In genomic region chr2:39737661-39738060, GRCh38 we compare ENCODE assay signal across 11 cellular contexts. TPM values are rescaled to one million over a fixed set of nuclear protein-coding genes. Genes with fewer than 3 reads are reported as not detected.
A peak's percentile ranks its signal among the peaks of the same experiment; 100 is the strongest.
DNase-seq lines count a peak whose midpoint lies in the region; ATAC-seq, FAIRE-seq and TF ChIP-seq lines count a peak whose summit lies in the region.
"Had no signal": no experiment of that assay in that cellular context is flagged by ENCODE, and none has a peak within 500 bp of the region (broad histone marks: within the 10 kb centered on the region; RNA-seq: fewer than 3 reads in every experiment).

No MANE protein-coding gene starts in this region.

- H3K23me2 ChIP-seq in H1 (ENCODE audit: low read depth, low read length), result no peaks in the 10 kb centered on the region

- no peak overlapping the region for H4K5ac ChIP-seq in H1 (ENCODE audit: insufficient read length, low read depth, low read length)

- FAIRE-seq in H1 (lab: Jason Lieb, UNC), result no peak
- FAIRE-seq: colon had no signal

- H3K4me1 Mint-ChIP-seq in naive thymus-derived CD8-positive, alpha-beta T cell, result peaks cover 0 to 9% (median 3%) of the 10 kb centered on the region in 4 donors

- POLR2A ChIA-PET in H1 (lab: Charles Lee; ENCODE audit: partially characterized antibody), result interaction anchor here (1.4 kb wide), 1 partner anchor 42 kb away, joined by 3 read pairs; no protein-coding TSS in a partner anchor
- POLR2A ChIA-PET in naive thymus-derived CD8-positive, alpha-beta T cell (lab: Charles Lee), result no interaction called here

- TF ChIP-seq EP300 in H1 (IDR thresholded peaks at IDR 0.05; ENCODE audit: borderline replicate concordance in 1 of 2, low read depth in 2 of 2, low read length in 2 of 2), result no peak

- no peak overlapping the region for H3K56ac ChIP-seq in H1 (replicated peaks; ENCODE audit: insufficient read length, low read depth, low read length)

- H2BK15ac ChIP-seq in H1 (ENCODE audit: low read length), result no peak overlapping the region

- no peak overlapping the region for H3K4ac ChIP-seq in H1 (replicated peaks; ENCODE audit: insufficient read length, low read depth, low read length)

- H2AK5ac ChIP-seq in H1 (ENCODE audit: low read depth, low read length), result no peak overlapping the region

- H3K36me3 Mint-ChIP-seq in naive thymus-derived CD8-positive, alpha-beta T cell, result peaks cover 30 to 80% (median 66%) of the 10 kb centered on the region in 3 donors

- H2BK12ac ChIP-seq in H1 (ENCODE audit: low read depth, low read length), result no peak overlapping the region

- H3K27ac Mint-ChIP-seq in naive thymus-derived CD8-positive, alpha-beta T cell, result peak overlapping the region in 2 of 10 donors; percentile 81 to 82

- H3K14ac ChIP-seq in H1 (ENCODE audit: insufficient read length), result no peak overlapping the region

- H3K9me3 Mint-ChIP-seq in naive thymus-derived CD8-positive, alpha-beta T cell, result no peaks in the 10 kb centered on the region

- no peak for ATAC-seq in GM21515 (IDR thresholded peaks at IDR 0.05; ENCODE audit: unreplicated experiment)
- ATAC-seq in naive thymus-derived CD8-positive, alpha-beta T cell, result no peak

- DNase-seq in Ammon's horn (ENCODE audit: low spot score) (peak; percentile 68), MV-4-11 (lab: John Stamatoyannopoulos, UW) (peak; percentile 48), H1 (ENCODE audit: low read depth in 1 of 2, low spot score in 2 of 2) (peak; percentile 29 to 70), non-pigmented ciliary epithelial cell (ENCODE audit: low read depth) (peak; percentile 84), NCI-H1694 treated with DMSO at 0.1 percent for 48 hours (lab: John Stamatoyannopoulos, UW) (no peak)
- DNase-seq in stimulated activated CD4-positive, alpha-beta T cell treated with anti-CD3 and anti-CD28 coated beads, Interleukin-4, amount 100 ng/mL, for 24 hours, result no peak
- DNase-seq in naive thymus-derived CD8-positive, alpha-beta T cell, result no peak
- DNase-seq: Calu3, lower lobe of right lung had no signal

- peaks cover 5 to 27% (median 17%) of the 10 kb centered on the region in 4 experiments; a peak in 5 of 8 replicates for H3K36me3 ChIP-seq in H1 (ENCODE audit: control insufficient read depth in 2 of 4, insufficient read depth in 4 of 4, low read length in 3 of 4)

- H4K91ac ChIP-seq in H1 (replicated peaks; ENCODE audit: insufficient read length, low read length), result no peak overlapping the region

- H2BK5ac ChIP-seq in H1 (ENCODE audit: low read depth, low read length), result 0 out of 2 replicates have a peak overlapping the region, but pooled peaks have one; percentile 20

- peak overlapping the region; percentile 15; the same call in 1 of the 2 replicates for H4K8ac ChIP-seq in H1 (ENCODE audit: extremely low read depth, insufficient read depth, low read length)

- no peak overlapping the region for H3K27ac ChIP-seq in H1 (ENCODE audit: low read depth, low read length)
- H3K27ac ChIP-seq: lower lobe of right lung had no signal

- no peaks in the 10 kb centered on the region for H3K27me3 ChIP-seq in H1 (replicated peaks in 1 of 4; ENCODE audit: control insufficient read depth in 3 of 4, extremely low read depth in 1 of 4, insufficient read depth in 3 of 4, low read length in 3 of 4)

- H3K18ac ChIP-seq in H1 (ENCODE audit: extremely low read depth, low read length), result peak overlapping the region; percentile 25; the same call in 1 of the 2 replicates

- TF ChIP-seq POLR2A in H1 (IDR thresholded peaks at IDR 0.05; ENCODE audit: control extremely low read depth in 1 of 2, low read depth in 2 of 2, low read length in 2 of 2), result no peak

- H3K9me3 ChIP-seq in H1 (ENCODE audit: insufficient read depth in 2 of 2, low read depth in 1 of 2, low read length in 1 of 2), result no peaks in the 10 kb centered on the region
- H3K9me3 ChIP-seq: lower lobe of right lung had no signal

- H3K23ac ChIP-seq in H1 (ENCODE audit: insufficient read length), result no peak overlapping the region

- no peak overlapping the region for H3K4me3 Mint-ChIP-seq in naive thymus-derived CD8-positive, alpha-beta T cell

- no peak for TF ChIP-seq CTCF in H1 (IDR thresholded peaks at IDR 0.05; ENCODE audit: control extremely low read depth in 1 of 3, insufficient read depth in 1 of 3, low read depth in 1 of 3, low read length in 3 of 3)

- H3K79me1 ChIP-seq in H1 (ENCODE audit: low read depth, low read length), result no peaks in the 10 kb centered on the region; the same call in 1 of the 2 replicates

- H3K4me2 ChIP-seq in H1 (ENCODE audit: insufficient read depth in 1 of 2, low read depth in 2 of 2, low read length in 2 of 2), result peak overlapping the region; percentile 32 to 56

- no peak overlapping the region for H2BK120ac ChIP-seq in H1 (replicated peaks; ENCODE audit: low read depth, low read length)

- no peak overlapping the region for H2BK20ac ChIP-seq in H1 (ENCODE audit: low read length)

- WGBS in H1 (ENCODE audit: extremely low coverage in 1 of 2, insufficient coverage in 1 of 2, insufficient read length in 1 of 2, insufficient replicate concordance in 2 of 2, low coverage in 1 of 2, low lambda C conversion rate in 2 of 2, missing lambda C conversion rate in 1 of 2), 2 experiments, result 28% methylated on average over 8 of the region's 8 CpGs; no CpG with 5 or more reads in 1 of the 2 experiments

- H3K9ac ChIP-seq in H1 (replicated peaks in 1 of 4; ENCODE audit: extremely low read depth in 1 of 4, low read depth in 3 of 4, low read length in 3 of 4), result no peak overlapping the region

- TF ChIP-seq RAD21 in H1 (IDR thresholded peaks at IDR 0.05 in 1 of 2, conservative IDR thresholded peaks at IDR 0.05 in 1 of 2; ENCODE audit: low read depth in 2 of 2, low read length in 2 of 2), result 0 out of 4 replicates have a peak, but pooled peaks of 1 of the 2 experiments have one; percentile 5

- peaks cover 0 to 8% of the 10 kb centered on the region in 2 experiments for H4K20me1 ChIP-seq in H1 (replicated peaks in 1 of 2; ENCODE audit: control insufficient read depth in 1 of 2, insufficient read depth in 2 of 2, low read length in 2 of 2)

- CTCF ChIA-PET in H1 (lab: Charles Lee; ENCODE audit: partially characterized antibody), result interaction anchor here (0.8 to 1.2 kb wide), 4 partner anchors 14 to 143 kb away, joined by 3 read pairs; no protein-coding TSS in a partner anchor

- H3K79me2 ChIP-seq in H1 (ENCODE audit: control insufficient read depth in 1 of 2, insufficient read depth in 2 of 2, low read length in 2 of 2), result peaks cover 0 to 12% of the 10 kb centered on the region in 2 experiments; a peak in 2 of 4 replicates

- H2AFZ ChIP-seq in H1 (ENCODE audit: low read length), result no peak overlapping the region

- peak overlapping the region in 1 of 4 experiments; percentile 17; a peak in 2 of 8 replicates for H3K4me3 ChIP-seq in H1 (ENCODE audit: extremely low read depth in 1 of 4, insufficient read depth in 2 of 4, low read depth in 3 of 4, low read length in 4 of 4)
- H3K4me3 ChIP-seq: lower lobe of right lung had no signal

- H3K27me3 Mint-ChIP-seq in naive thymus-derived CD8-positive, alpha-beta T cell, result no peaks in the 10 kb centered on the region

- H3K4me1 ChIP-seq in H1 (replicated peaks in 1 of 4; ENCODE audit: control insufficient read depth in 3 of 4, insufficient read depth in 4 of 4, low read length in 3 of 4), result peaks cover 6 to 10% (median 7%) of the 10 kb centered on the region in 4 experiments; a peak in 4 of 7 replicates
- H3K4me1 ChIP-seq: lower lobe of right lung had no signal

TF ChIP-seq in H1, 55 proteins besides CTCF, POLR2A, EP300 and RAD21 (continues in another document):
- TF ChIP-seq ATF2 (IDR thresholded peaks at IDR 0.05; ENCODE audit: low read length), result no peak

RNA-seq across cellular contexts. Expression of gene THUMPD2, which starts 41.4 kb away (rescaled TPM):
- 15.5 and 17.0 TPM in 2 replicates for total RNA-seq in H1 (2021; fragmentation: NEBNext Ultra II Directional; extraction: Animal tissue kit (Norgen Biotek cat#: 25700))
- polyA plus RNA-seq in H1 (2011; rRNA removed), result 3.8 and 8.6 TPM in 2 replicates
- polyA plus RNA-seq in H1 (2011; cell fraction: cytosol; rRNA removed), result 11.7 TPM
- polyA plus RNA-seq in H1 (2011; cell fraction: nucleus; rRNA removed), result 6.5 TPM
- polyA plus RNA-seq in H1 (2012, experiment 1 of 2), result 8.9 to 17.8 TPM (median 11.4 TPM) in 4 replicates
- polyA plus RNA-seq in H1 (2012, experiment 2 of 2), result 1.7 TPM
- polyA plus RNA-seq in H1 (2013, experiment 1 of 2), result 15.0 TPM
- 15.6 TPM for polyA plus RNA-seq in H1 (2013, experiment 2 of 2)
- polyA minus RNA-seq in H1 (2011; rRNA and poly(A)+ RNA removed), result 10.1 and 12.9 TPM in 2 replicates
- polyA minus RNA-seq in H1 (2011; cell fraction: cytosol; rRNA and poly(A)+ RNA removed), result 2.3 TPM
- 30.7 TPM for polyA minus RNA-seq in H1 (2011; cell fraction: nucleus; rRNA and poly(A)+ RNA removed)
- 10 to 100 TPM; 12.9 to 13.4 TPM for total RNA-seq in naive thymus-derived CD8-positive, alpha-beta T cell
- polyA plus RNA-seq in naive thymus-derived CD8-positive, alpha-beta T cell, result 1 to 10 TPM; 3.8 to 7.4 (median 5.6) TPM

Comparison
In these comparisons a context has a peak if more than half of its experiments do, and no peak if none do; other contexts are left out.
1. DNase-seq: peak in Ammon's horn (single experiment), MV-4-11 (single experiment), H1 (2 of 2) and non-pigmented ciliary epithelial cell (single experiment); none in NCI-H1694 treated with DMSO at 0.1 percent for 48 hours (single experiment), stimulated activated CD4-positive, alpha-beta T cell treated with anti-CD3 and anti-CD28 coated beads, Interleukin-4, amount 100 ng/mL, for 24 hours (single experiment) and naive thymus-derived CD8-positive, alpha-beta T cell (0 of 10).